In genomic region chr21:27806261-27806660, GRCh38 we compare ENCODE assay signal across 22 cellular contexts.
DNase-seq lines count a peak whose midpoint lies in the region; ATAC-seq, FAIRE-seq and TF ChIP-seq lines count a peak whose summit lies in the region.
"Had no signal": no experiment of that assay in that cellular context is flagged by ENCODE, and none has a peak within 500 bp of the region (broad histone marks: within the 10 kb centered on the region; RNA-seq: fewer than 3 reads in every experiment).

No MANE protein-coding gene starts in this region.

- H3K56ac ChIP-seq in IMR-90 (ENCODE audit: extremely low read depth, insufficient read depth, low read length): no peak overlapping the region

- 0 out of 2 replicates have a peak overlapping the region, but pooled peaks have one; percentile 14 for H2BK20ac ChIP-seq in IMR-90 (ENCODE audit: low read depth, low read length)

- H3K9me1 ChIP-seq in IMR-90 (ENCODE audit: insufficient read depth, low read length): peaks cover 9% of the 10 kb centered on the region; the same call in 1 of the 2 replicates

- no peaks in the 10 kb centered on the region for H3K79me2 ChIP-seq in osteoblast (ENCODE audit: insufficient read depth, low read length)

- H4K5ac ChIP-seq in IMR-90 (ENCODE audit: low read depth, low read length): no peak overlapping the region

- H2AFZ ChIP-seq in IMR-90 (replicated peaks; ENCODE audit: low read length, poor library complexity): no peak overlapping the region
- no peak overlapping the region for H2AFZ ChIP-seq in osteoblast (ENCODE audit: low read length)

- DNase-seq in A172 (ENCODE audit: low spot score): peak; percentile 64
- peak; percentile 23 for DNase-seq in IMR-90
- no peak for DNase-seq in osteoblast (ENCODE audit: insufficient read length, low spot score, missing footprints)
- no peak for DNase-seq in GM13976 (ENCODE audit: low spot score)
- DNase-seq in naive thymus-derived CD4-positive, alpha-beta T cell: no peak
- no peak for DNase-seq in central memory CD4-positive, alpha-beta T cell
- DNase-seq in activated CD4-positive, alpha-beta T cell treated with anti-CD3 and anti-CD28 coated beads for 1 hour: no peak
- DNase-seq: DMS 273 treated with DMSO at 0.1 percent for 48 hours; DND-41; GF-D8; NCI-H1105 treated with DMSO at 0.1 percent for 48 hours; NCI-H1694; NCI-H2081 treated with DMSO at 0.1 percent for 48 hours; NCI-H446 treated with DMSO at 0.1 percent for 48 hours; NCI-H748 treated with DMSO at 0.1 percent for 48 hours; NK-92 treated with Interleukin-12 subunit alpha and Interleukin-12 subunit beta, amount 100 ng/mL, for 24 hours; Right ventricle myocardium superior; SW 1271 had no signal

- H3K4me2 ChIP-seq in IMR-90 (ENCODE audit: low read depth, low read length): peak overlapping the region; percentile 43; the same call in 1 of the 2 replicates
- peak overlapping the region; percentile 1 for H3K4me2 ChIP-seq in osteoblast (ENCODE audit: insufficient read depth, low read length)

- H2BK15ac ChIP-seq in IMR-90 (ENCODE audit: low read depth, low read length): no peak overlapping the region

- ATAC-seq in IMR-90 (ENCODE audit: low read depth): peak; percentile 69
- no peak for ATAC-seq in naive thymus-derived CD4-positive, alpha-beta T cell

- peak; percentile 97 for FAIRE-seq in endometrium (lab: Jason Lieb, UNC)
- FAIRE-seq: H1 had no signal

- H4K20me1 ChIP-seq in IMR-90 (ENCODE audit: insufficient read depth, low read length) (no peaks in the 10 kb centered on the region), osteoblast (ENCODE audit: insufficient read depth, low read length) (no peaks in the 10 kb centered on the region)

- no peak overlapping the region for H2BK120ac ChIP-seq in IMR-90 (ENCODE audit: low read depth, low read length)

- H3K27me3 Mint-ChIP-seq in naive thymus-derived CD4-positive, alpha-beta T cell: no peaks in the 10 kb centered on the region
- H3K27me3 Mint-ChIP-seq: B cell had no signal

- H3K79me1 ChIP-seq in IMR-90 (ENCODE audit: low read depth in 1 of 2, low read length in 2 of 2): no peaks in the 10 kb centered on the region

- H3K36me3 Mint-ChIP-seq in naive thymus-derived CD4-positive, alpha-beta T cell: no peaks in the 10 kb centered on the region

- no peak overlapping the region for H3K9ac ChIP-seq in IMR-90 (ENCODE audit: low read depth, low read length)

- BruUV-seq in IMR-90 (replicated peaks; lab: Mats Ljungman, UMichigan): no TSS peak

- no peak overlapping the region for H3K4ac ChIP-seq in IMR-90 (ENCODE audit: low read depth, low read length)

- no peak overlapping the region for H3K27ac Mint-ChIP-seq in naive thymus-derived CD4-positive, alpha-beta T cell
- H3K27ac Mint-ChIP-seq: B cell had no signal

- peak overlapping the region; percentile 5 for H2BK5ac ChIP-seq in IMR-90 (ENCODE audit: low read depth, low read length, poor library complexity, severe bottlenecking)

- H3K4me1 ChIP-seq in IMR-90 (ENCODE audit: control insufficient read depth, insufficient read depth, low read length) (peaks cover 2% of the 10 kb centered on the region), osteoblast (ENCODE audit: insufficient read depth, low read length) (peaks cover 21% of the 10 kb centered on the region)
- H3K4me1 ChIP-seq in naive thymus-derived CD4-positive, alpha-beta T cell (ENCODE audit: control insufficient read depth in 2 of 2, insufficient read depth in 2 of 2, low read length in 2 of 2): no peaks in the 10 kb centered on the region

- intact Hi-C loops in IMR-90 (cut with micrococcal nuclease): no loop called here
- intact Hi-C loops in naive thymus-derived CD4-positive, alpha-beta T cell (cut with micrococcal nuclease): no loop called here

- H4K91ac ChIP-seq in IMR-90 (ENCODE audit: insufficient read depth, low read depth, low read length): no peak overlapping the region

- H3K27me3 ChIP-seq in IMR-90 (ENCODE audit: control insufficient read depth, insufficient read depth, low read length): no peaks in the 10 kb centered on the region
- H3K27me3 ChIP-seq in osteoblast (ENCODE audit: insufficient read depth, low read length): no peaks in the 10 kb centered on the region
- no peaks in the 10 kb centered on the region for H3K27me3 ChIP-seq in naive thymus-derived CD4-positive, alpha-beta T cell (ENCODE audit: control insufficient read depth in 2 of 2, insufficient read depth in 2 of 2, low read length in 2 of 2)

- H3K27ac ChIP-seq in IMR-90 (ENCODE audit: insufficient read depth, low read length) (no peak overlapping the region; the same call in 1 of the 2 replicates), osteoblast (ENCODE audit: low read depth, low read length) (peak overlapping the region; percentile 18)
- no peak overlapping the region for H3K27ac ChIP-seq in naive thymus-derived CD4-positive, alpha-beta T cell (ENCODE audit: low read depth, low read length)
- H3K27ac ChIP-seq: 22Rv1 had no signal

- dilution Hi-C loops in IMR-90 (cut with HindIII; ENCODE audit: low sequenced_read_pairs, unreplicated experiment): no loop called here

- no peak overlapping the region for H3K14ac ChIP-seq in IMR-90 (replicated peaks; ENCODE audit: low read depth, low read length)

- H3K4me3 Mint-ChIP-seq in naive thymus-derived CD4-positive, alpha-beta T cell: no peak overlapping the region
- H3K4me3 Mint-ChIP-seq: B cell had no signal

- H3K18ac ChIP-seq in IMR-90 (ENCODE audit: low read depth, low read length): peak overlapping the region; percentile 0; the same call in 1 of the 2 replicates

- no peak overlapping the region for H2AK5ac ChIP-seq in IMR-90 (ENCODE audit: low read depth, low read length)

- CTCF ChIA-PET in IMR-90 (lab: Yijun Ruan, JAX): no interaction called here
- CTCF ChIA-PET in naive thymus-derived CD4-positive, alpha-beta T cell (lab: Charles Lee): no interaction called here

- H3K4me1 Mint-ChIP-seq in naive thymus-derived CD4-positive, alpha-beta T cell: peaks cover 0 to 3% (median 0%) of the 10 kb centered on the region in 7 donors
- H3K4me1 Mint-ChIP-seq: B cell had no signal

- POLR2A ChIA-PET in IMR-90 (lab: Charles Lee; ENCODE audit: unreplicated experiment): no interaction called here
- POLR2A ChIA-PET in naive thymus-derived CD4-positive, alpha-beta T cell (lab: Charles Lee): no interaction called here

- H3K9me3 ChIP-seq in IMR-90 (ENCODE audit: control insufficient read depth, insufficient read depth, low read length) (no peaks in the 10 kb centered on the region), osteoblast (ENCODE audit: low read depth, low read length) (no peaks in the 10 kb centered on the region)
- H3K9me3 ChIP-seq in naive thymus-derived CD4-positive, alpha-beta T cell (ENCODE audit: control insufficient read depth in 2 of 3, low read length in 3 of 3): no peaks in the 10 kb centered on the region

- H3K9me3 Mint-ChIP-seq in naive thymus-derived CD4-positive, alpha-beta T cell: peaks cover 0 to 4% (median 0%) of the 10 kb centered on the region in 11 donors

- TF ChIP-seq CTCF in IMR-90 (conservative IDR thresholded peaks at IDR 0.05; ENCODE audit: low read depth, low read length) (no peak), osteoblast (IDR thresholded peaks at IDR 0.05; ENCODE audit: extremely low read depth, low read depth, low read length) (no peak), GM13976 (IDR thresholded peaks at IDR 0.05; ENCODE audit: borderline replicate concordance, control extremely low read depth, extremely low read depth, insufficient read depth, missing control alignments) (no peak)

- WGBS in IMR-90 (ENCODE audit: extremely low coverage in 2 of 2, insufficient read length in 1 of 2), 2 experiments: no CpG with 5 or more reads among the region's 5 CpGs

- H3K36me3 ChIP-seq in IMR-90 (ENCODE audit: control insufficient read depth, insufficient read depth, low read length) (no peaks in the 10 kb centered on the region), osteoblast (ENCODE audit: insufficient read depth, low read length) (no peaks in the 10 kb centered on the region)
- H3K36me3 ChIP-seq in naive thymus-derived CD4-positive, alpha-beta T cell (ENCODE audit: control insufficient read depth in 2 of 3, insufficient read depth in 3 of 3, low read length in 3 of 3): no peaks in the 10 kb centered on the region

- H3K23ac ChIP-seq in IMR-90 (ENCODE audit: low read depth, low read length): no peak overlapping the region

- in situ Hi-C loops in IMR-90 (cut with MboI; ENCODE audit: low sequenced_read_pairs) (no loop called here), GM13976 (cut with MboI; ENCODE audit: low sequenced_read_pairs, unreplicated experiment) (no loop called here)

- no peak overlapping the region for H4K8ac ChIP-seq in IMR-90 (ENCODE audit: low read depth in 2 of 2, low read length in 2 of 2)

- no peak for TF ChIP-seq RAD21 in IMR-90 (IDR thresholded peaks at IDR 0.05; ENCODE audit: low read length)

- no peak for TF ChIP-seq POLR2A in IMR-90 (IDR thresholded peaks at IDR 0.05; ENCODE audit: low read depth, low read length)

- H2AK9ac ChIP-seq in IMR-90 (replicated peaks; ENCODE audit: low read depth, low read length, poor library complexity): no peak overlapping the region

- no peak overlapping the region for H3K4me3 ChIP-seq in IMR-90 (ENCODE audit: insufficient read depth, low read depth, low read length)
- no peak overlapping the region for H3K4me3 ChIP-seq in osteoblast (ENCODE audit: insufficient read depth, low read length)
- no peak overlapping the region for H3K4me3 ChIP-seq in naive thymus-derived CD4-positive, alpha-beta T cell (ENCODE audit: low read length)

TF ChIP-seq in IMR-90, 13 proteins besides CTCF, POLR2A, EP300 and RAD21 (continues in another document):
- TF ChIP-seq CHD1 (IDR thresholded peaks at IDR 0.05; ENCODE audit: low read depth, low read length): no peak
- TF ChIP-seq BHLHE40 (IDR thresholded peaks at IDR 0.05; ENCODE audit: low read depth, low read length): no peak
- no peak for TF ChIP-seq MAFK (IDR thresholded peaks at IDR 0.05; ENCODE audit: low read depth, low read length)
- TF ChIP-seq, protein P1, sequence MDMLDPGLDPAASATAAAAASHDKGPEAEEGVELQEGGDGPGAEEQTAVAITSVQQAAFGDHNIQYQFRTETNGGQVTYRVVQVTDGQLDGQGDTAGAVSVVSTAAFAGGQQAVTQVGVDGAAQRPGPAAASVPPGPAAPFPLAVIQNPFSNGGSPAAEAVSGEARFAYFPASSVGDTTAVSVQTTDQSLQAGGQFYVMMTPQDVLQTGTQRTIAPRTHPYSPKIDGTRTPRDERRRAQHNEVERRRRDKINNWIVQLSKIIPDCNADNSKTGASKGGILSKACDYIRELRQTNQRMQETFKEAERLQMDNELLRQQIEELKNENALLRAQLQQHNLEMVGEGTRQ (IDR thresholded peaks at IDR 0.05; ENCODE audit: low read depth, low read length): no peak
- TF ChIP-seq FOS (IDR thresholded peaks at IDR 0.05; ENCODE audit: low read depth, low read length): no peak
- TF ChIP-seq CEBPB (IDR thresholded peaks at IDR 0.05; ENCODE audit: low read depth, low read length): no peak
- no peak for TF ChIP-seq RCOR1 (IDR thresholded peaks at IDR 0.05; ENCODE audit: insufficient replicate concordance, low read length)
- no peak for TF ChIP-seq MAZ (IDR thresholded peaks at IDR 0.05; ENCODE audit: borderline replicate concordance, low read depth, low read length)

Comparison
In these comparisons a context has a peak if more than half of its experiments do, and no peak if none do; other contexts are left out.
1. DNase-seq: peak in A172 (single experiment) and IMR-90 (single experiment); none in osteoblast (single experiment), GM13976 (single experiment), naive thymus-derived CD4-positive, alpha-beta T cell (0 of 9), central memory CD4-positive, alpha-beta T cell (single experiment) and activated CD4-positive, alpha-beta T cell treated with anti-CD3 and anti-CD28 coated beads for 1 hour (single experiment).